Comparison of ENCODE assay signal across 9 cellular contexts in genomic region chr9:35697486-35697885, GRCh38. TPM values are rescaled to one million over a fixed set of nuclear protein-coding genes. Genes with fewer than 3 reads are reported as not detected.
DNase-seq lines count a peak whose midpoint lies in the region; ATAC-seq, FAIRE-seq and TF ChIP-seq lines count a peak whose summit lies in the region.
"Had no signal": no experiment of that assay in that cellular context is flagged by ENCODE, and none has a peak within 500 bp of the region (broad histone marks: within the 10 kb centered on the region; RNA-seq: fewer than 3 reads in every experiment).

No MANE protein-coding gene starts in this region.

- no peak for ATAC-seq in effector memory CD8-positive, alpha-beta T cell (replicated peaks)
- ATAC-seq in gastrocnemius medialis: no peak
- no peak for ATAC-seq in GM21526 (IDR thresholded peaks at IDR 0.05; ENCODE audit: low FRiP score, unreplicated experiment)
- ATAC-seq: foreskin keratinocyte had no signal

- no peak for TF ChIP-seq CTCF in gastrocnemius medialis (IDR thresholded peaks at IDR 0.05 in 4 of 5, conservative IDR thresholded peaks at IDR 0.05 in 1 of 5)

- H3K36me3 ChIP-seq in gastrocnemius medialis: peaks cover 6 to 58% of the 10 kb centered on the region in 2 donors

- no peak overlapping the region for H3K4me3 Mint-ChIP-seq in effector memory CD8-positive, alpha-beta T cell
- H3K4me3 Mint-ChIP-seq: activated T-cell treated with anti-CD3 and anti-CD28 coated beads, Interleukin-2, amount 50 U/mL, for 24 hours; CD8-positive, alpha-beta memory T cell had no signal

- peaks cover 4% of the 10 kb centered on the region for H3K36me3 Mint-ChIP-seq in effector memory CD8-positive, alpha-beta T cell (ENCODE audit: insufficient read depth)

- no peaks in the 10 kb centered on the region for H3K27me3 Mint-ChIP-seq in effector memory CD8-positive, alpha-beta T cell
- H3K27me3 Mint-ChIP-seq: activated T-cell treated with anti-CD3 and anti-CD28 coated beads, Interleukin-2, amount 50 U/mL, for 24 hours; CD8-positive, alpha-beta memory T cell had no signal

- H3K4me1 Mint-ChIP-seq in effector memory CD8-positive, alpha-beta T cell (ENCODE audit: low read depth in 2 of 2): peaks cover 11 to 13% of the 10 kb centered on the region in 2 donors

- no peak for DNase-seq in effector memory CD8-positive, alpha-beta T cell
- no peak for DNase-seq in gastrocnemius medialis
- no peak for DNase-seq in HTR-8/SVneo (ENCODE audit: insufficient read length, low spot score)
- DNase-seq: activated T-cell treated with anti-CD3 and anti-CD28 coated beads, Interleukin-2, amount 50 U/mL, for 24 hours; CD8-positive, alpha-beta memory T cell; central memory CD4-positive, alpha-beta T cell; foreskin keratinocyte; NCI-H187 treated with DMSO at 0.1 percent for 48 hours had no signal

- H3K9me3 Mint-ChIP-seq in effector memory CD8-positive, alpha-beta T cell: no peaks in the 10 kb centered on the region
- H3K9me3 Mint-ChIP-seq: activated T-cell treated with anti-CD3 and anti-CD28 coated beads, Interleukin-2, amount 50 U/mL, for 24 hours; CD8-positive, alpha-beta memory T cell had no signal

- intact Hi-C loops in gastrocnemius medialis (cut with DNase I; ENCODE audit: low total_unique reads): no loop called here

- H3K4me1 ChIP-seq in gastrocnemius medialis: peaks cover 7 to 8% of the 10 kb centered on the region in 2 donors
- H3K4me1 ChIP-seq: foreskin keratinocyte had no signal

- in situ Hi-C loops in gastrocnemius medialis (cut with MboI; ENCODE audit: low sequenced_read_pairs in 4 of 4): loop anchor here in 1 of 4 donors (10.0 kb wide), 1 partner anchor 53 kb away; no protein-coding TSS in a partner anchor

- FAIRE-seq in HTR-8/SVneo (lab: Jason Lieb, UNC): no peak

- H3K27ac Mint-ChIP-seq in effector memory CD8-positive, alpha-beta T cell: peak overlapping the region; percentile 12 to 75
- H3K27ac Mint-ChIP-seq: activated T-cell treated with anti-CD3 and anti-CD28 coated beads, Interleukin-2, amount 50 U/mL, for 24 hours had no signal

- H3K4me3 ChIP-seq in gastrocnemius medialis: no peak overlapping the region

- H3K27ac ChIP-seq in gastrocnemius medialis: peak overlapping the region; percentile 12 to 66 (median 51)
- H3K27ac ChIP-seq: foreskin keratinocyte had no signal

- no peak for TF ChIP-seq POLR2A in gastrocnemius medialis (IDR thresholded peaks at IDR 0.05)

- no peaks in the 10 kb centered on the region for H3K27me3 ChIP-seq in gastrocnemius medialis
- H3K27me3 ChIP-seq: foreskin keratinocyte had no signal

- no peaks in the 10 kb centered on the region for H3K9me3 ChIP-seq in gastrocnemius medialis

RNA-seq across cellular contexts. Expression of gene TPM2, which starts 7.8 kb away (rescaled TPM):
- total RNA-seq in gastrocnemius medialis: 1,000 to 10,000 TPM; 6,121 to 7,913 (median 7,020) TPM

RNA-seq across cellular contexts. Expression of gene CA9, which starts 23.8 kb away (rescaled TPM):
- not detected for total RNA-seq in gastrocnemius medialis

RNA-seq across cellular contexts. Expression of gene ARHGEF39, which starts 32.5 kb away (rescaled TPM):
- total RNA-seq in gastrocnemius medialis: under 1 TPM in 2 of 4 donors, not detected in 2; 0.07 to 0.10 TPM

RNA-seq across cellular contexts. Expression of gene TLN1, which starts 34.5 kb away (rescaled TPM):
- total RNA-seq in gastrocnemius medialis: 100 to 1,000 TPM; 106 to 256 (median 186) TPM

RNA-seq across cellular contexts. Expression of gene CREB3, which starts 35.0 kb away (rescaled TPM):
- 10 to 100 TPM; 17.8 to 39.6 (median 26.2) TPM for total RNA-seq in gastrocnemius medialis
